10 cellular contexts compared by ENCODE assay signal in genomic region chr3:123446610-123447109, GRCh38. TPM values are rescaled to one million over a fixed set of nuclear protein-coding genes. Genes with fewer than 3 reads are reported as not detected.
A peak's percentile ranks its signal among the peaks of the same experiment; 100 is the strongest.
DNase-seq lines count a peak whose midpoint lies in the region; ATAC-seq, FAIRE-seq and TF ChIP-seq lines count a peak whose summit lies in the region.
"Had no signal": no experiment of that assay in that cellular context is flagged by ENCODE, and none has a peak within 500 bp of the region (broad histone marks: within the 10 kb centered on the region; RNA-seq: fewer than 3 reads in every experiment).

No MANE protein-coding gene starts in this region.

- in situ Hi-C loops in GM23248 (cut with MboI) = no loop called here

- H3K4me3 Mint-ChIP-seq in activated T-cell treated with anti-CD3 and anti-CD28 coated beads, Interleukin-2, amount 50 U/mL, for 4 hours = peak overlapping the region; percentile 65
- H3K4me3 Mint-ChIP-seq in astrocyte (ENCODE audit: unreplicated experiment) = peak overlapping the region; percentile 36

- H3K4me3 ChIP-seq in astrocyte (ENCODE audit: insufficient read depth, low read depth, low read length) (no peak overlapping the region), muscle layer of duodenum (ENCODE audit: low read depth in 1 of 2, low read length in 2 of 2) (peak overlapping the region; percentile 61 to 80), GM23248 (no peak overlapping the region)

- WGBS in GM23248 (ENCODE audit: low coverage in 1 of 2, low lambda C conversion rate in 2 of 2, missing lambda C conversion rate in 2 of 2), 2 experiments = 64 to 72% methylated on average over 6 of the region's 6 CpGs

- no peaks in the 10 kb centered on the region for H3K9me3 Mint-ChIP-seq in activated T-cell treated with anti-CD3 and anti-CD28 coated beads, Interleukin-2, amount 50 U/mL, for 4 hours
- H3K9me3 Mint-ChIP-seq in astrocyte (ENCODE audit: unreplicated experiment) = peaks cover 3% of the 10 kb centered on the region

- ATAC-seq in activated T-cell treated with anti-CD3 and anti-CD28 coated beads, Interleukin-2, amount 50 U/mL, for 4 hours = no peak
- ATAC-seq in GM21447 (IDR thresholded peaks at IDR 0.05; ENCODE audit: unreplicated experiment) = no peak

- H2AFZ ChIP-seq in astrocyte (ENCODE audit: low read depth, low read length) (no peak overlapping the region), GM23248 (no peak overlapping the region)

- H3K27me3 ChIP-seq in astrocyte (ENCODE audit: insufficient read depth, low read length) = peaks cover 57% of the 10 kb centered on the region
- peaks cover 6% of the 10 kb centered on the region for H3K27me3 ChIP-seq in muscle layer of duodenum (ENCODE audit: low read depth, low read length)
- peaks cover 60% of the 10 kb centered on the region for H3K27me3 ChIP-seq in GM23248 (replicated peaks; ENCODE audit: insufficient read depth)

- H3K27me3 Mint-ChIP-seq in activated T-cell treated with anti-CD3 and anti-CD28 coated beads, Interleukin-2, amount 50 U/mL, for 4 hours (ENCODE audit: low read depth) = peaks cover 59% of the 10 kb centered on the region
- H3K27me3 Mint-ChIP-seq in astrocyte (ENCODE audit: low read depth, unreplicated experiment) = peaks cover 69% of the 10 kb centered on the region

- H3K79me2 ChIP-seq in astrocyte (ENCODE audit: insufficient read depth, low read length) (no peaks in the 10 kb centered on the region), GM23248 (ENCODE audit: insufficient read depth) (no peaks in the 10 kb centered on the region)

- H3K4me1 ChIP-seq in astrocyte (ENCODE audit: insufficient read depth, low read length) (no peaks in the 10 kb centered on the region), muscle layer of duodenum (ENCODE audit: control insufficient read depth in 1 of 2, insufficient read depth in 2 of 2, low read length in 2 of 2) (peaks cover 6 to 36% of the 10 kb centered on the region in 2 donors), GM23248 (ENCODE audit: insufficient read depth) (no peaks in the 10 kb centered on the region)

- no peaks in the 10 kb centered on the region for H3F3A ChIP-seq in GM23248 (ENCODE audit: insufficient read depth)

- H3K27ac ChIP-seq in astrocyte (ENCODE audit: low read depth, low read length) (no peak overlapping the region), muscle layer of duodenum (ENCODE audit: low read length) (peak overlapping the region; percentile 43), temporal lobe (ENCODE audit: low read depth, low read length) (peak overlapping the region; percentile 99), GM23248 (no peak overlapping the region)

- H3K9ac ChIP-seq in astrocyte (ENCODE audit: low read length) (no peak overlapping the region), GM23248 (no peak overlapping the region)

- H3K4me2 ChIP-seq in astrocyte (ENCODE audit: low read length) = no peak overlapping the region
- no peak overlapping the region for H3K4me2 ChIP-seq in GM23248 (ENCODE audit: unreplicated experiment)

- H3K36me3 ChIP-seq in astrocyte (ENCODE audit: insufficient read depth, low read length) (no peaks in the 10 kb centered on the region), muscle layer of duodenum (ENCODE audit: control insufficient read depth in 1 of 2, insufficient read depth in 2 of 2, low read length in 2 of 2) (no peaks in the 10 kb centered on the region), GM23248 (ENCODE audit: low read depth) (no peaks in the 10 kb centered on the region)

- H3K36me3 Mint-ChIP-seq in activated T-cell treated with anti-CD3 and anti-CD28 coated beads, Interleukin-2, amount 50 U/mL, for 4 hours (ENCODE audit: insufficient read depth) = no peaks in the 10 kb centered on the region
- no peaks in the 10 kb centered on the region for H3K36me3 Mint-ChIP-seq in astrocyte (ENCODE audit: low read depth, unreplicated experiment)

- no peak for TF ChIP-seq CTCF in astrocyte (IDR thresholded peaks at IDR 0.05; ENCODE audit: insufficient read depth, low read depth, low read length)

- FAIRE-seq in astrocyte (lab: Jason Lieb, UNC) = no peak

- H4K20me1 ChIP-seq in astrocyte (ENCODE audit: insufficient read depth, low read length) = peaks cover 5% of the 10 kb centered on the region
- no peaks in the 10 kb centered on the region for H4K20me1 ChIP-seq in GM23248 (ENCODE audit: insufficient read depth)

- H3K9me2 ChIP-seq in GM23248 (ENCODE audit: insufficient read depth) = no peaks in the 10 kb centered on the region

- no peak for DNase-seq in activated T-cell treated with anti-CD3 and anti-CD28 coated beads, Interleukin-2, amount 50 U/mL, for 4 hours
- DNase-seq in activated T-cell treated with anti-CD3 and anti-CD28 coated beads for 4 hours = no peak
- DNase-seq in astrocyte (ENCODE audit: low read depth) = no peak
- no peak for DNase-seq in NCI-H1417 (lab: John Stamatoyannopoulos, UW)
- DNase-seq in GM23248 = no peak
- DNase-seq: DMS79, NCI-H187 had no signal

- H3K9me3 ChIP-seq in astrocyte (ENCODE audit: insufficient read depth, low read depth, low read length) = no peaks in the 10 kb centered on the region
- H3K9me3 ChIP-seq in muscle layer of duodenum (ENCODE audit: control insufficient read depth in 1 of 2, low read length in 2 of 2) = no peaks in the 10 kb centered on the region
- no peaks in the 10 kb centered on the region for H3K9me3 ChIP-seq in GM23248 (ENCODE audit: low read depth)

- peaks cover 2% of the 10 kb centered on the region for H3K4me1 Mint-ChIP-seq in activated T-cell treated with anti-CD3 and anti-CD28 coated beads, Interleukin-2, amount 50 U/mL, for 4 hours (ENCODE audit: low read depth)
- no peaks in the 10 kb centered on the region for H3K4me1 Mint-ChIP-seq in astrocyte (ENCODE audit: low read depth, unreplicated experiment)

- peak overlapping the region; percentile 44 for H3K27ac Mint-ChIP-seq in astrocyte (ENCODE audit: unreplicated experiment)

RNA-seq across cellular contexts. Expression of gene ADCY5, which starts 2.2 kb away (rescaled TPM):
- total RNA-seq in activated T-cell treated with anti-CD3 and anti-CD28 coated beads, Interleukin-2, amount 50 U/mL, for 4 hours = under 1 TPM in 2 of 3 donors, not detected in 1; 0.05 to 0.13 TPM
- total RNA-seq in astrocyte = 1.2 and 1.5 TPM in 2 replicates
- total RNA-seq in temporal lobe = 22.1 TPM
- 0.38 and 1.2 TPM in 2 replicates for total RNA-seq in GM23248 (2014; rRNA removed; shearing (Covaris generic))
- 0.09 TPM in 2 replicates for polyA plus RNA-seq in GM23248 (2016; fragmentation: Nextera tagmentation; extraction: Ambion mirVana)

Comparison
In these comparisons a context has a peak if more than half of its experiments do, and no peak if none do; other contexts are left out.
1. H3K27ac ChIP-seq: peak in muscle layer of duodenum (single experiment) and temporal lobe (single experiment); none in astrocyte (single experiment) and GM23248 (single experiment).
2. H3K4me3 ChIP-seq: peak in muscle layer of duodenum (2 of 2); none in astrocyte (single experiment) and GM23248 (single experiment).